Comparison of ENCODE assay signal across 23 cellular contexts in genomic region chr1:221557024-221557423, GRCh38.
DNase-seq lines count a peak whose midpoint lies in the region; ATAC-seq, FAIRE-seq and TF ChIP-seq lines count a peak whose summit lies in the region.
"Had no signal": no experiment of that assay in that cellular context is flagged by ENCODE, and none has a peak within 500 bp of the region (broad histone marks: within the 10 kb centered on the region; RNA-seq: fewer than 3 reads in every experiment).

No MANE protein-coding gene starts in this region.

- peaks cover 2% of the 10 kb centered on the region for H3K27me3 Mint-ChIP-seq in mesothelial cell of epicardium (ENCODE audit: low read depth)
- H3K27me3 Mint-ChIP-seq: CD4-positive, alpha-beta memory T cell had no signal

- H2AFZ ChIP-seq in GM23248: no peak overlapping the region

- H3K4me1 ChIP-seq in GM23248 (ENCODE audit: insufficient read depth): peaks cover 11% of the 10 kb centered on the region
- no peaks in the 10 kb centered on the region for H3K4me1 ChIP-seq in mucosa of descending colon (ENCODE audit: low read depth)
- H3K4me1 ChIP-seq: Peyer's patch had no signal

- H3K4me2 ChIP-seq in GM23248 (ENCODE audit: unreplicated experiment): no peak overlapping the region

- H3K27ac ChIP-seq in GM23248: no peak overlapping the region
- H3K27ac ChIP-seq: Peyer's patch had no signal

- H3K4me3 ChIP-seq in GM23248 (no peak overlapping the region), bronchial epithelial cell (ENCODE audit: low read depth, low read length) (no peak overlapping the region), mucosa of descending colon (no peak overlapping the region)
- H3K4me3 ChIP-seq: Peyer's patch had no signal

- no peak overlapping the region for H3K9ac ChIP-seq in GM23248

- TF ChIP-seq CTCF in bronchial epithelial cell (IDR thresholded peaks at IDR 0.05; ENCODE audit: insufficient read depth, low read length, severe bottlenecking): no peak
- no peak for TF ChIP-seq CTCF in mesothelial cell of epicardium (IDR thresholded peaks at IDR 0.05; ENCODE audit: unreplicated experiment)
- TF ChIP-seq CTCF in mucosa of descending colon (IDR thresholded peaks at IDR 0.05): no peak

- intact Hi-C loops in mucosa of descending colon (cut with DNase I, micrococcal nuclease): no loop called here

- peaks cover 5% of the 10 kb centered on the region for H3K4me1 Mint-ChIP-seq in mesothelial cell of epicardium
- H3K4me1 Mint-ChIP-seq: CD4-positive, alpha-beta memory T cell had no signal

- in situ Hi-C loops in GM23248 (cut with MboI): no loop called here

- no peaks in the 10 kb centered on the region for H3K79me2 ChIP-seq in GM23248 (ENCODE audit: insufficient read depth)

- no peak overlapping the region for H3K27ac Mint-ChIP-seq in mesothelial cell of epicardium
- H3K27ac Mint-ChIP-seq: CD4-positive, alpha-beta memory T cell had no signal

- H3K36me3 Mint-ChIP-seq in mesothelial cell of epicardium: no peaks in the 10 kb centered on the region
- H3K36me3 Mint-ChIP-seq: CD4-positive, alpha-beta memory T cell had no signal

- no peaks in the 10 kb centered on the region for H4K20me1 ChIP-seq in GM23248 (ENCODE audit: insufficient read depth)

- H3K27me3 ChIP-seq in GM23248 (replicated peaks; ENCODE audit: insufficient read depth): no peaks in the 10 kb centered on the region
- H3K27me3 ChIP-seq in bronchial epithelial cell (ENCODE audit: control insufficient read depth, insufficient read depth, low read length): peaks cover 2% of the 10 kb centered on the region
- H3K27me3 ChIP-seq: Peyer's patch had no signal

- 21 to 36% methylated on average over 1 of the region's 1 CpG for WGBS in GM23248 (ENCODE audit: low coverage in 1 of 2, low lambda C conversion rate in 2 of 2, missing lambda C conversion rate in 2 of 2), 2 experiments

- no peaks in the 10 kb centered on the region for H3K9me3 Mint-ChIP-seq in mesothelial cell of epicardium
- H3K9me3 Mint-ChIP-seq: CD4-positive, alpha-beta memory T cell had no signal

- H3K9me2 ChIP-seq in GM23248 (ENCODE audit: insufficient read depth): no peaks in the 10 kb centered on the region

- no peak overlapping the region for H3K4me3 Mint-ChIP-seq in mesothelial cell of epicardium
- H3K4me3 Mint-ChIP-seq: CD4-positive, alpha-beta memory T cell had no signal

- no peaks in the 10 kb centered on the region for H3F3A ChIP-seq in GM23248 (ENCODE audit: insufficient read depth)

- DNase-seq in EL (peak; percentile 4), GM23248 (peak; percentile 57), bronchial epithelial cell (ENCODE audit: low read depth) (peak; percentile 11), left lobe of liver (ENCODE audit: low spot score) (no peak), mesothelial cell of epicardium (ENCODE audit: low spot score in 2 of 2, unreplicated experiment in 2 of 2) (no peak), mucosa of descending colon (no peak), RPMI8226 (no peak)
- DNase-seq in effector CD4-positive, alpha-beta T cell: no peak
- DNase-seq: C1 segment of cervical spinal cord; CD4-positive, alpha-beta memory T cell; COR-L47; KBM-7; NCI-H1048; NCI-H1417; NCI-H1694; NCI-H2029 treated with DMSO at 0.1 percent for 48 hours; NCI-H446 treated with DMSO at 0.1 percent for 48 hours; NCI-H526; NCI-H82; NK-92 treated with Interleukin-12 subunit alpha and Interleukin-12 subunit beta, amount 100 ng/mL, for 24 hours; Peyer's patch had no signal

- peak; percentile 49 for ATAC-seq in left lobe of liver
- ATAC-seq in mucosa of descending colon: no peak
- ATAC-seq: HCT116 had no signal

- no peak for FAIRE-seq in bronchial epithelial cell (lab: Jason Lieb, UNC)
- FAIRE-seq: GM19239 had no signal

- no peaks in the 10 kb centered on the region for H3K9me3 ChIP-seq in GM23248 (ENCODE audit: low read depth)
- no peaks in the 10 kb centered on the region for H3K9me3 ChIP-seq in mucosa of descending colon
- H3K9me3 ChIP-seq: Peyer's patch had no signal

- H3K36me3 ChIP-seq in GM23248 (ENCODE audit: low read depth) (no peaks in the 10 kb centered on the region), bronchial epithelial cell (ENCODE audit: control insufficient read depth, insufficient read depth, low read length) (no peaks in the 10 kb centered on the region), mucosa of descending colon (ENCODE audit: low read depth) (no peaks in the 10 kb centered on the region)
- H3K36me3 ChIP-seq: Peyer's patch had no signal

Comparison
In these comparisons a context has a peak if more than half of its experiments do, and no peak if none do; other contexts are left out.
1. DNase-seq: peak in EL (single experiment), GM23248 (single experiment) and bronchial epithelial cell (single experiment); none in left lobe of liver (single experiment), mesothelial cell of epicardium (0 of 2), mucosa of descending colon (0 of 3), RPMI8226 (single experiment) and effector CD4-positive, alpha-beta T cell (single experiment).